1 cellular context compared by ENCODE assay signal in the genomic region with DNA sequence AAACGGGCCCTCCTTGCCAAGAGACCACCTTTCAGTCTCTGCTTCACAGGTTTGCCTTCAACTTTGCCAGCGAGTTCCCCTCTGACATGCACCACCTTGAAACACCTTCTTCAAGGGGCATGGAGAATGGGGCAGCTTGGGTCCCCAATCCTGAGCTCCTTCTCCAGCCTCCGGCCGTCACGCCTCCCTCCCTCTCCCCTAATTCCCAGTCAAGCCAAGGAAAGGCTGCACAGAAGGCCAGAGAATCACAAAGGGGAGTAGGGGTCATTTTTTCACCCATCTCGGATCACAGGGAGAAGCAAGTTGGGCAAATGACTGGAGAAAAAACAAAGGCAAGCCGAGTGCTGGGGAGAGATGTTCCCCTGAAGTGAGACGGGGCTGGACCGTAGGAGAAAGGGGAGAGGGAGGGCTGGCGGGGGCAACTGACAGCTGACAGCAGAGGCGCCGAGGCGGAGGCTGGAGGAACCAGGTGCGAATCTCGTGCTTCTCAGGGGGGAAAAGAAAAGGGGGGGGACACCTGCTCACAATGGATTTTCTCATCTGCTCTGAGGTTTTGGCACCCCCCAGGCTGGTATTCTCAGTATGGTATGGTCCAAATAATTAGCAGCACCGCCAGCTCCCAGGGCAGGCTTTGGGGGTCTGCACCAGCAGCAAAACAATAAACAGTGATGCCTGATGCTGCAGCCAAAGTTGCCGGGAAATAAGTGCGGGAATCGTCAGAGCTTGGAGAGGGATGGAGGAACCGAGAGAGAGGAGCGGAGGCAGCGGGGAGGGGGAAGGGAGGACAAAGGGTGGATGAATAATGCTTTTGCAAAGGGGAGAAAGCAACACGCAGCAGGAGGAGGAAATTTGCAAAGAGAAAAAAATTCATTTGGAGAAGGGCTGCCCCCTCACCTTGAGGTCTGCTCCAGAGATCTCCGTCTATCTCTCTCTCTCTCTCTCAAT.
TF ChIP-seq lines count a peak whose summit lies in the region.

No MANE protein-coding gene starts in this region.

TF ChIP-seq in WTC11, 78 proteins besides CTCF, POLR2A, EP300 and RAD21 (continued from another document and continues in another):
- TF ChIP-seq ZNF532 (CRISPR knock-in tag; IDR thresholded peaks at IDR 0.05; ENCODE audit: borderline replicate concordance) (peak; percentile 98), NFE2L1 (CRISPR knock-in tag; IDR thresholded peaks at IDR 0.05) (no peak), ATF1 (CRISPR knock-in tag; IDR thresholded peaks at IDR 0.05) (0 out of 2 replicates have a peak, but pooled peaks have one; percentile 27), ESRRA (CRISPR knock-in tag; IDR thresholded peaks at IDR 0.05; ENCODE audit: borderline replicate concordance) (0 out of 2 replicates have a peak, but pooled peaks have one; percentile 32), TEAD1 (CRISPR knock-in tag; IDR thresholded peaks at IDR 0.05) (no peak), TEAD4 (CRISPR knock-in tag; IDR thresholded peaks at IDR 0.05) (no peak), ETV6 (CRISPR knock-in tag; IDR thresholded peaks at IDR 0.05) (no peak), CREB1 (CRISPR knock-in tag; IDR thresholded peaks at IDR 0.05) (no peak), JUN (CRISPR knock-in tag; IDR thresholded peaks at IDR 0.05) (no peak), NR2C2 (CRISPR knock-in tag; IDR thresholded peaks at IDR 0.05) (no peak), PREB (CRISPR knock-in tag; IDR thresholded peaks at IDR 0.05; ENCODE audit: borderline replicate concordance) (no peak), ERG (CRISPR knock-in tag; IDR thresholded peaks at IDR 0.05) (peak; percentile 96), GTF2I (CRISPR knock-in tag; conservative IDR thresholded peaks at IDR 0.05) (no peak), TCF7 (CRISPR knock-in tag; IDR thresholded peaks at IDR 0.05; ENCODE audit: low read depth) (no peak), FOXP4 (CRISPR knock-in tag; IDR thresholded peaks at IDR 0.05) (no peak), SOX15 (CRISPR knock-in tag; IDR thresholded peaks at IDR 0.05) (no peak), AFF4 (CRISPR knock-in tag; IDR thresholded peaks at IDR 0.05; ENCODE audit: borderline replicate concordance) (no peak), ZNF121 (CRISPR knock-in tag; IDR thresholded peaks at IDR 0.05) (no peak)
- TF ChIP-seq, protein P1, sequence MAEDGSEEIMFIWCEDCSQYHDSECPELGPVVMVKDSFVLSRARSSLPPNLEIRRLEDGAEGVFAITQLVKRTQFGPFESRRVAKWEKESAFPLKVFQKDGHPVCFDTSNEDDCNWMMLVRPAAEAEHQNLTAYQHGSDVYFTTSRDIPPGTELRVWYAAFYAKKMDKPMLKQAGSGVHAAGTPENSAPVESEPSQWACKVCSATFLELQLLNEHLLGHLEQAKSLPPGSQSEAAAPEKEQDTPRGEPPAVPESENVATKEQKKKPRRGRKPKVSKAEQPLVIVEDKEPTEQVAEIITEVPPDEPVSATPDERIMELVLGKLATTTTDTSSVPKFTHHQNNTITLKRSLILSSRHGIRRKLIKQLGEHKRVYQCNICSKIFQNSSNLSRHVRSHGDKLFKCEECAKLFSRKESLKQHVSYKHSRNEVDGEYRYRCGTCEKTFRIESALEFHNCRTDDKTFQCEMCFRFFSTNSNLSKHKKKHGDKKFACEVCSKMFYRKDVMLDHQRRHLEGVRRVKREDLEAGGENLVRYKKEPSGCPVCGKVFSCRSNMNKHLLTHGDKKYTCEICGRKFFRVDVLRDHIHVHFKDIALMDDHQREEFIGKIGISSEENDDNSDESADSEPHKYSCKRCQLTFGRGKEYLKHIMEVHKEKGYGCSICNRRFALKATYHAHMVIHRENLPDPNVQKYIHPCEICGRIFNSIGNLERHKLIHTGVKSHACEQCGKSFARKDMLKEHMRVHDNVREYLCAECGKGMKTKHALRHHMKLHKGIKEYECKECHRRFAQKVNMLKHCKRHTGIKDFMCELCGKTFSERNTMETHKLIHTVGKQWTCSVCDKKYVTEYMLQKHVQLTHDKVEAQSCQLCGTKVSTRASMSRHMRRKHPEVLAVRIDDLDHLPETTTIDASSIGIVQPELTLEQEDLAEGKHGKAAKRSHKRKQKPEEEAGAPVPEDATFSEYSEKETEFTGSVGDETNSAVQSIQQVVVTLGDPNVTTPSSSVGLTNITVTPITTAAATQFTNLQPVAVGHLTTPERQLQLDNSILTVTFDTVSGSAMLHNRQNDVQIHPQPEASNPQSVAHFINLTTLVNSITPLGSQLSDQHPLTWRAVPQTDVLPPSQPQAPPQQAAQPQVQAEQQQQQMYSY (CRISPR knock-in tag; IDR thresholded peaks at IDR 0.05): no peak
- TF ChIP-seq, protein P2, sequence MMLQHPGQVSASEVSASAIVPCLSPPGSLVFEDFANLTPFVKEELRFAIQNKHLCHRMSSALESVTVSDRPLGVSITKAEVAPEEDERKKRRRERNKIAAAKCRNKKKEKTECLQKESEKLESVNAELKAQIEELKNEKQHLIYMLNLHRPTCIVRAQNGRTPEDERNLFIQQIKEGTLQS (CRISPR knock-in tag; conservative IDR thresholded peaks at IDR 0.05): no peak
- TF ChIP-seq, protein P3, sequence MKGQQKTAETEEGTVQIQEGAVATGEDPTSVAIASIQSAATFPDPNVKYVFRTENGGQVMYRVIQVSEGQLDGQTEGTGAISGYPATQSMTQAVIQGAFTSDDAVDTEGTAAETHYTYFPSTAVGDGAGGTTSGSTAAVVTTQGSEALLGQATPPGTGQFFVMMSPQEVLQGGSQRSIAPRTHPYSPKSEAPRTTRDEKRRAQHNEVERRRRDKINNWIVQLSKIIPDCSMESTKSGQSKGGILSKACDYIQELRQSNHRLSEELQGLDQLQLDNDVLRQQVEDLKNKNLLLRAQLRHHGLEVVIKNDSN (CRISPR knock-in tag; IDR thresholded peaks at IDR 0.05): no peak
- TF ChIP-seq, protein P4, sequence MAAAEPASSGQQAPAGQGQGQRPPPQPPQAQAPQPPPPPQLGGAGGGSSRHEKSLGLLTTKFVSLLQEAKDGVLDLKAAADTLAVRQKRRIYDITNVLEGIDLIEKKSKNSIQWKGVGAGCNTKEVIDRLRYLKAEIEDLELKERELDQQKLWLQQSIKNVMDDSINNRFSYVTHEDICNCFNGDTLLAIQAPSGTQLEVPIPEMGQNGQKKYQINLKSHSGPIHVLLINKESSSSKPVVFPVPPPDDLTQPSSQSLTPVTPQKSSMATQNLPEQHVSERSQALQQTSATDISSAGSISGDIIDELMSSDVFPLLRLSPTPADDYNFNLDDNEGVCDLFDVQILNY (CRISPR knock-in tag; IDR thresholded peaks at IDR 0.05): no peak
- TF ChIP-seq, protein P5, sequence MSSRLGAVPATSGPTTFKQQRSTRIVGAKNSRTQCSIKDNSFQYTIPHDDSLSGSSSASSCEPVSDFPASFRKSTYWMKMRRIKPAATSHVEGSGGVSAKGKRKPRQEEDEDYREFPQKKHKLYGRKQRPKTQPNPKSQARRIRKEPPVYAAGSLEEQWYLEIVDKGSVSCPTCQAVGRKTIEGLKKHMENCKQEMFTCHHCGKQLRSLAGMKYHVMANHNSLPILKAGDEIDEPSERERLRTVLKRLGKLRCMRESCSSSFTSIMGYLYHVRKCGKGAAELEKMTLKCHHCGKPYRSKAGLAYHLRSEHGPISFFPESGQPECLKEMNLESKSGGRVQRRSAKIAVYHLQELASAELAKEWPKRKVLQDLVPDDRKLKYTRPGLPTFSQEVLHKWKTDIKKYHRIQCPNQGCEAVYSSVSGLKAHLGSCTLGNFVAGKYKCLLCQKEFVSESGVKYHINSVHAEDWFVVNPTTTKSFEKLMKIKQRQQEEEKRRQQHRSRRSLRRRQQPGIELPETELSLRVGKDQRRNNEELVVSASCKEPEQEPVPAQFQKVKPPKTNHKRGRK (CRISPR knock-in tag; IDR thresholded peaks at IDR 0.05; ENCODE audit: borderline replicate concordance): no peak
